Comparison of ENCODE assay signal across 24 cellular contexts in the genomic region with DNA sequence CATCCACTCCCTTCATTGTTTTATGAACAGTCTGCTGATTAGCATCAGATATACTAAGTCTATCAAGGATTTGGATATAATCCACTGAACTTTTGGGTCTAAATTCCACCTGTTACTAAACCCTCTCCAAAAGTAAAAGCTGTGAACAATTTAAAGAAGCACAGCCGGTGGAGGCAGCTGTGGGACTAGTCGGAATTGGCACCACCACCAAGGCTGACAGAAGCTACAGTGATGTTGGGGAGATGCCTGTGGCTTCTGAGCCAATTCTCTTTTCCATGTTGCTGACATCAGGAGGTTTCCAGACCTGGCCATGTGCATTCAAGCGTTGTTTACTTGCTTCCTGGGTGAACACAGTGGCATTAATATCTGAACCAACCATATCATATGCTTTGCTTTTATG.
DNase-seq lines count a peak whose midpoint lies in the region.
"Had no signal": no experiment of that assay in that cellular context is flagged by ENCODE, and none has a peak within 500 bp of the region (broad histone marks: within the 10 kb centered on the region; RNA-seq: fewer than 3 reads in every experiment).

No MANE protein-coding gene starts in this region.

- DNase-seq in Ammon's horn (ENCODE audit: low spot score) (peak; percentile 4), RPMI8226 (peak; percentile 2), hippocampal formation (lab: John Stamatoyannopoulos, UW) (no peak), NCI-H128 (lab: John Stamatoyannopoulos, UW; ENCODE audit: unreplicated experiment) (no peak)
- DNase-seq: 8988T; ACHN; AML-193; BE2C; C1 segment of cervical spinal cord; Caco-2; Calu3; CD4-positive, alpha-beta memory T cell; CD4-positive, alpha-beta T cell; CD4-positive, CD25-positive, alpha-beta regulatory T cell; CD8-positive, alpha-beta memory T cell; CD8-positive, alpha-beta T cell; COR-L47; DMS 273 treated with DMSO at 0.1 percent for 48 hours; DMS153; DMS53; DMS79; DMS79 treated with DMSO at 0.1 percent for 48 hours; DND-41; EL had no signal

Comparison
In these comparisons a context has a peak if more than half of its experiments do, and no peak if none do; other contexts are left out.
1. DNase-seq: peak in Ammon's horn (single experiment) and RPMI8226 (single experiment); none in hippocampal formation (0 of 2) and NCI-H128 (single experiment).